In genomic region chr3:34053631-34054030, GRCh38 we compare ENCODE assay signal across 21 cellular contexts.
"Had no signal": no experiment of that assay in that cellular context is flagged by ENCODE, and none has a peak within 500 bp of the region (broad histone marks: within the 10 kb centered on the region; RNA-seq: fewer than 3 reads in every experiment).

No MANE protein-coding gene starts in this region.

- H3K9me3 ChIP-seq: ascending aorta, body of pancreas, Peyer's patch, SJCRH30 had no signal

- H3K36me3 ChIP-seq: ascending aorta, Peyer's patch, SJCRH30 had no signal

- H3K27ac ChIP-seq: ascending aorta, body of pancreas, Peyer's patch, RWPE1, SJCRH30 had no signal

- DNase-seq: activated CD4-positive, alpha-beta T cell treated with anti-CD3 and anti-CD28 coated beads for 4 hours; activated CD8-positive, alpha-beta memory T cell treated with anti-CD3 and anti-CD28 coated beads, Interleukin-2, amount 50 U/mL, for 48 hours; activated CD8-positive, alpha-beta T cell treated with anti-CD3 and anti-CD28 coated beads for 36 hours; activated T-cell treated with anti-CD3 and anti-CD28 coated beads, Interleukin-2, amount 50 U/mL, for 1 hour; amniotic stem cell; body of pancreas; Karpas-422; NCI-H1105 treated with DMSO at 0.1 percent for 48 hours; NCI-H1436 treated with DMSO at 0.1 percent for 48 hours; NCI-H187; NCI-H2081; NCI-H510A treated with DMSO at 0.1 percent for 48 hours; NCI-H69; Peyer's patch; Right ventricle myocardium superior; SJCRH30; SW 1271 had no signal

- ATAC-seq: activated CD4-positive, CD25-positive, alpha-beta regulatory T cell treated with anti-CD3 and anti-CD28 coated beads, Interleukin-2, amount 50 U/mL, for 24 hours; activated CD8-positive, alpha-beta T cell treated with anti-CD3 and anti-CD28 coated beads for 36 hours; body of pancreas; SK-N-SH treated with all-trans-retinoic acid at 6 μM for 48 hours had no signal

- H3K4me3 ChIP-seq: ascending aorta, body of pancreas, Peyer's patch, SJCRH30 had no signal

- H3K4me1 ChIP-seq: ascending aorta, body of pancreas, Peyer's patch, SJCRH30 had no signal

- H3K27me3 ChIP-seq: ascending aorta, body of pancreas, Peyer's patch, SJCRH30 had no signal
